ENCODE assay signal across 18 cellular contexts in the genomic region with DNA sequence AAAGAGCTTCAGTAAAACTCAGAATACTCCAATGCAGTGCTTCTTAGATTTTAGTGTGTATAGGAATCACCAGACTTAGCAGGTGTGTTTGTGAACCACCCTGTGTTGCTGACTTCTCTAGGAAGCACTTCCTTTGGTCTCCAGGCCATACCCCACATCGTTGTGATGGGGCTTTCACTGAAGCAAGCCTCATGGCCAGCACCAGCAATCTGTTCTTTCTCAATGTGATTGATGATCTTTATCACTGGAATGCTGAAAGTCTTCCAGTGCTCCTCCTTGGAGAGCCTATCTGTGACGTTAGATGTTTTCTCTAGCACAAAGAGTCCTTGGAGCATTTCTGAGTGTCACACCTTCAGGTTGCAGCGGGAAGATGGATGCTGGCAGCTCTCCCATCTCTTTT.
DNase-seq lines count a peak whose midpoint lies in the region; ATAC-seq, FAIRE-seq and TF ChIP-seq lines count a peak whose summit lies in the region.
"Had no signal": no experiment of that assay in that cellular context is flagged by ENCODE, and none has a peak within 500 bp of the region (broad histone marks: within the 10 kb centered on the region; RNA-seq: fewer than 3 reads in every experiment).

No MANE protein-coding gene starts in this region.

- H3K9me3 ChIP-seq in KOPT-K1 (ENCODE audit: insufficient read depth, low read length, poor library complexity, severe bottlenecking) (no peaks in the 10 kb centered on the region), suprapubic skin (no peaks in the 10 kb centered on the region), sigmoid colon (peaks cover 0 to 5% (median 0%) of the 10 kb centered on the region in 4 donors), upper lobe of left lung (no peaks in the 10 kb centered on the region)
- H3K9me3 ChIP-seq: A549, BE2C, HAP-1 had no signal

- 55% methylated on average over 3 of the region's 3 CpGs for WGBS in suprapubic skin
- 81 to 85% methylated on average over 3 of the region's 3 CpGs for WGBS in sigmoid colon, 2 donors
- 70 to 81% methylated on average over 3 of the region's 3 CpGs for WGBS in upper lobe of left lung, 2 donors

- no peak overlapping the region for H3K4me3 ChIP-seq in bronchial epithelial cell (ENCODE audit: low read depth, low read length)
- no peak overlapping the region for H3K4me3 ChIP-seq in suprapubic skin
- no peak overlapping the region for H3K4me3 ChIP-seq in sigmoid colon
- no peak overlapping the region for H3K4me3 ChIP-seq in upper lobe of left lung
- H3K4me3 ChIP-seq: A549, HAP-1 had no signal

- H3K27me3 ChIP-seq in bronchial epithelial cell (ENCODE audit: control insufficient read depth, insufficient read depth, low read length) (no peaks in the 10 kb centered on the region), suprapubic skin (no peaks in the 10 kb centered on the region), sigmoid colon (no peaks in the 10 kb centered on the region), upper lobe of left lung (no peaks in the 10 kb centered on the region)
- H3K27me3 ChIP-seq: BE2C had no signal

- TF ChIP-seq CTCF in bronchial epithelial cell (IDR thresholded peaks at IDR 0.05; ENCODE audit: insufficient read depth, low read length, severe bottlenecking): no peak
- no peak for TF ChIP-seq CTCF in suprapubic skin (IDR thresholded peaks at IDR 0.05)
- TF ChIP-seq CTCF in sigmoid colon (IDR thresholded peaks at IDR 0.05): no peak
- no peak for TF ChIP-seq CTCF in upper lobe of left lung (IDR thresholded peaks at IDR 0.05)

- TF ChIP-seq EP300 in suprapubic skin (IDR thresholded peaks at IDR 0.05) (no peak), sigmoid colon (IDR thresholded peaks at IDR 0.05) (no peak), upper lobe of left lung (IDR thresholded peaks at IDR 0.05) (no peak)

- peaks cover 9% of the 10 kb centered on the region for H3K4me1 ChIP-seq in suprapubic skin
- no peaks in the 10 kb centered on the region for H3K4me1 ChIP-seq in sigmoid colon
- no peaks in the 10 kb centered on the region for H3K4me1 ChIP-seq in upper lobe of left lung
- H3K4me1 ChIP-seq: BE2C, HAP-1 had no signal

- intact Hi-C loops in sigmoid colon (cut with DNase I): no loop called here
- intact Hi-C loops in left colon (cut with DNase I, micrococcal nuclease): no loop called here

- peak overlapping the region; percentile 57 for H3K27ac ChIP-seq in KOPT-K1 (ENCODE audit: low read depth, low read length, poor library complexity, severe bottlenecking)
- peak overlapping the region; percentile 18 for H3K27ac ChIP-seq in suprapubic skin
- no peak overlapping the region for H3K27ac ChIP-seq in sigmoid colon
- no peak overlapping the region for H3K27ac ChIP-seq in upper lobe of left lung
- H3K27ac ChIP-seq: C4-2B had no signal

- DNase-seq in bronchial epithelial cell (ENCODE audit: low read depth) (no peak), suprapubic skin (ENCODE audit: low spot score in 2 of 2) (no peak), sigmoid colon (no peak), upper lobe of left lung (no peak), left colon (no peak)
- DNase-seq: BE2C; CD4-positive, alpha-beta memory T cell; DMS79 had no signal

- H3K36me3 ChIP-seq in KOPT-K1 (ENCODE audit: insufficient read depth, low read length) (peaks cover 18% of the 10 kb centered on the region), bronchial epithelial cell (ENCODE audit: control insufficient read depth, insufficient read depth, low read length) (peaks cover 5% of the 10 kb centered on the region), suprapubic skin (peaks cover 6% of the 10 kb centered on the region), sigmoid colon (peaks cover 0 to 10% (median under 1%) of the 10 kb centered on the region in 4 donors), upper lobe of left lung (peaks cover 0 to 22% (median 1%) of the 10 kb centered on the region in 4 donors)
- H3K36me3 ChIP-seq: BE2C, HAP-1 had no signal

- peak; percentile 75 for FAIRE-seq in bronchial epithelial cell (lab: Jason Lieb, UNC)
- FAIRE-seq: A549, G401.6, GM12891, H1, HepG2, HTR-8/SVneo had no signal

- no peak for TF ChIP-seq POLR2A in suprapubic skin (IDR thresholded peaks at IDR 0.05)
- no peak for TF ChIP-seq POLR2A in sigmoid colon (IDR thresholded peaks at IDR 0.05)
- TF ChIP-seq POLR2A in upper lobe of left lung (IDR thresholded peaks at IDR 0.05): no peak

- peak; percentile 19 for ATAC-seq in GM21576 (IDR thresholded peaks at IDR 0.05; ENCODE audit: unreplicated experiment)
- ATAC-seq in upper lobe of left lung (ENCODE audit: low FRiP score in 2 of 2): no peak
- no peak for ATAC-seq in left colon
- ATAC-seq: HepG2 had no signal

Comparison
In these comparisons a context has a peak if more than half of its experiments do, and no peak if none do; other contexts are left out.
1. H3K27ac ChIP-seq: peak in KOPT-K1 (single experiment) and suprapubic skin (single experiment); none in sigmoid colon (0 of 4) and upper lobe of left lung (0 of 4).